Comparison of ENCODE assay signal across 8 cellular contexts in genomic region chr22:46738642-46738960, GRCh38. TPM values are rescaled to one million over a fixed set of nuclear protein-coding genes. Genes with fewer than 3 reads are reported as not detected.
A peak's percentile ranks its signal among the peaks of the same experiment; 100 is the strongest.
DNase-seq lines count a peak whose midpoint lies in the region; FAIRE-seq and TF ChIP-seq lines count a peak whose summit lies in the region.

No MANE protein-coding gene starts in this region.

- no peak for TF ChIP-seq CTCF in WERI-Rb-1 (IDR thresholded peaks at IDR 0.05; ENCODE audit: low read depth, low read length)
- no peak for TF ChIP-seq CTCF in left ventricle myocardium inferior (IDR thresholded peaks at IDR 0.05; ENCODE audit: borderline replicate concordance)
- no peak for TF ChIP-seq CTCF in GM13977 (IDR thresholded peaks at IDR 0.05; ENCODE audit: extremely low read depth, insufficient read depth, missing control alignments)

- H3K36me3 ChIP-seq in WERI-Rb-1 (peaks cover 23% of the 10 kb centered on the region), left ventricle myocardium inferior (no peaks in the 10 kb centered on the region), skeletal muscle tissue (ENCODE audit: control insufficient read depth in 3 of 3, insufficient read depth in 3 of 3, low read length in 3 of 3) (peaks cover 0 to 6% (median 2%) of the 10 kb centered on the region in 3 donors)

- TF ChIP-seq POLR2A in GM12891 (IDR thresholded peaks at IDR 0.05; ENCODE audit: low read depth, low read length), result no peak

- no peaks in the 10 kb centered on the region for H3K27me3 ChIP-seq in WERI-Rb-1 (ENCODE audit: insufficient read depth, low read depth, severe bottlenecking)
- H3K27me3 ChIP-seq in left ventricle myocardium inferior (ENCODE audit: low read depth), result no peaks in the 10 kb centered on the region
- no peaks in the 10 kb centered on the region for H3K27me3 ChIP-seq in skeletal muscle tissue (ENCODE audit: control insufficient read depth in 3 of 3, insufficient read depth in 3 of 3, low read length in 3 of 3)

- H3K4me1 ChIP-seq in left ventricle myocardium inferior (peaks cover 86% of the 10 kb centered on the region), skeletal muscle tissue (ENCODE audit: control insufficient read depth in 3 of 3, insufficient read depth in 3 of 3, low read length in 3 of 3) (peaks cover 61 to 69% (median 64%) of the 10 kb centered on the region in 3 donors)

- peak overlapping the region; percentile 79 to 93 (median 86) for H3K9ac ChIP-seq in skeletal muscle tissue (ENCODE audit: low read depth in 1 of 3, low read length in 3 of 3)

- DNase-seq in GM19239 (ENCODE audit: insufficient read length, low spot score) (no peak), WERI-Rb-1 (peak; percentile 23), left ventricle myocardium inferior (no peak), SIG-M5 (lab: John Stamatoyannopoulos, UW) (no peak), GM12891 (ENCODE audit: insufficient read length, low spot score) (no peak), posterior cingulate gyrus (no peak), GM13977 (ENCODE audit: low spot score) (no peak)

- peak; percentile 18 for FAIRE-seq in GM19239 (lab: Jason Lieb, UNC)
- FAIRE-seq in GM12891 (lab: Jason Lieb, UNC), result no peak

- H3K9me3 ChIP-seq in WERI-Rb-1 (ENCODE audit: severe bottlenecking) (no peaks in the 10 kb centered on the region), left ventricle myocardium inferior (replicated peaks) (no peaks in the 10 kb centered on the region), skeletal muscle tissue (ENCODE audit: control insufficient read depth in 3 of 3, low read length in 3 of 3) (no peaks in the 10 kb centered on the region)

- in situ Hi-C loops in GM13977 (cut with MboI; ENCODE audit: low pct_unique_long_range_greater_than_20kb, low sequenced_read_pairs, unreplicated experiment), result no loop called here

- intact Hi-C loops in left ventricle myocardium inferior (cut with micrococcal nuclease), result no loop called here
- intact Hi-C loops in posterior cingulate gyrus (cut with DNase I), result no loop called here

- H3K27ac ChIP-seq in WERI-Rb-1 (peak overlapping the region; percentile 74), left ventricle myocardium inferior (replicated peaks) (peak overlapping the region; percentile 98), skeletal muscle tissue (ENCODE audit: low read depth, low read length) (peak overlapping the region; percentile 82)

- H3K4me3 ChIP-seq in WERI-Rb-1 (ENCODE audit: low read depth, low read length), result peak overlapping the region; percentile 56
- H3K4me3 ChIP-seq in left ventricle myocardium inferior, result peak overlapping the region; percentile 96
- H3K4me3 ChIP-seq in skeletal muscle tissue (ENCODE audit: low read length in 3 of 3), result peak overlapping the region; percentile 52 to 81 (median 70)

TF ChIP-seq in GM12891, 5 proteins besides CTCF, POLR2A, EP300 and RAD21:
- no peak for TF ChIP-seq SPI1 (IDR thresholded peaks at IDR 0.05; ENCODE audit: low read depth, low read length)
- TF ChIP-seq PAX5 (IDR thresholded peaks at IDR 0.05; ENCODE audit: insufficient read depth, low read length, severe bottlenecking), result no peak
- no peak for TF ChIP-seq POLR2AphosphoS5 (IDR thresholded peaks at IDR 0.05; ENCODE audit: low read depth, low read length)
- TF ChIP-seq POU2F2 (IDR thresholded peaks at IDR 0.05; ENCODE audit: low read depth, low read length), result no peak
- TF ChIP-seq TAF1 (IDR thresholded peaks at IDR 0.05; ENCODE audit: low read depth, low read length), result no peak

RNA-seq across cellular contexts. Expression of gene CERK, which starts 0.5 kb away (rescaled TPM):
- total RNA-seq in left ventricle myocardium inferior, result 76.9 TPM
- 18.3 TPM for total RNA-seq in skeletal muscle tissue
- polyA plus RNA-seq in GM12891 (2012; ENCODE audit: low read depth, missing spikeins), result 19.5 TPM

RNA-seq across cellular contexts. Expression of gene TBC1D22A, which starts 23.8 kb away (rescaled TPM):
- 16.2 TPM for total RNA-seq in left ventricle myocardium inferior
- 6.8 TPM for total RNA-seq in skeletal muscle tissue
- 41.0 TPM for polyA plus RNA-seq in GM12891 (2012; ENCODE audit: low read depth, missing spikeins)
